In genomic region chr12:104605685-104606084, GRCh38 we compare ENCODE assay signal across 1 cellular context.
TF ChIP-seq lines count a peak whose summit lies in the region.

No MANE protein-coding gene starts in this region.

TF ChIP-seq in GM23338, 12 proteins besides CTCF, POLR2A, EP300 and RAD21 (continued from another document):
- no peak for TF ChIP-seq REST (IDR thresholded peaks at IDR 0.05; ENCODE audit: unreplicated experiment)
- TF ChIP-seq ETS1 (IDR thresholded peaks at IDR 0.05) = no peak
- no peak for TF ChIP-seq ZNF114 (CRISPR knock-in tag; IDR thresholded peaks at IDR 0.05)
- TF ChIP-seq EZH2 (IDR thresholded peaks at IDR 0.05; ENCODE audit: low read depth, unreplicated experiment) = no peak
- no peak for TF ChIP-seq CREB1 (CRISPR knock-in tag; IDR thresholded peaks at IDR 0.05; ENCODE audit: low read depth)
- TF ChIP-seq EZH2phosphoT487 (IDR thresholded peaks at IDR 0.05; ENCODE audit: unreplicated experiment) = no peak
- TF ChIP-seq STAT1 (IDR thresholded peaks at IDR 0.05; ENCODE audit: unreplicated experiment) = no peak
